Comparison of ENCODE assay signal across 11 cellular contexts in genomic region chr1:111200802-111201161, GRCh38. TPM values are rescaled to one million over a fixed set of nuclear protein-coding genes. Genes with fewer than 3 reads are reported as not detected.
DNase-seq lines count a peak whose midpoint lies in the region; ATAC-seq, FAIRE-seq and TF ChIP-seq lines count a peak whose summit lies in the region.
"Had no signal": no experiment of that assay in that cellular context is flagged by ENCODE, and none has a peak within 500 bp of the region (broad histone marks: within the 10 kb centered on the region; RNA-seq: fewer than 3 reads in every experiment).

No MANE protein-coding gene starts in this region.

- no peaks in the 10 kb centered on the region for H3K79me2 ChIP-seq in HepG2 (ENCODE audit: insufficient read depth, low read length)

- H3K36me3 Mint-ChIP-seq in activated CD4-positive, alpha-beta T cell treated with anti-CD3 and anti-CD28 coated beads, Interleukin-2, amount 10 ng/mL, durations not matched to agents 7 days and 5 days (ENCODE audit: low read depth): peaks cover 57% of the 10 kb centered on the region
- peaks cover 55% of the 10 kb centered on the region for H3K36me3 Mint-ChIP-seq in activated CD8-positive, alpha-beta T cell treated with anti-CD3 and anti-CD28 coated beads for 36 hours (ENCODE audit: low read depth)

- POLR2A ChIA-PET in activated CD4-positive, alpha-beta T cell treated with anti-CD3 and anti-CD28 coated beads, Interleukin-2, amount 10 ng/mL, durations not matched to agents 7 days and 5 days (lab: Charles Lee): interaction anchor here (1.1 to 4.0 kb wide), 3 partner anchors 14 to 20 kb away, joined by 5 to 32 read pairs (median 6); no protein-coding TSS in a partner anchor
- POLR2A ChIA-PET in activated CD8-positive, alpha-beta T cell treated with anti-CD3 and anti-CD28 coated beads for 36 hours (lab: Charles Lee): interaction anchor here (1.0 to 10.4 kb wide), 6 partner anchors 10 to 325 kb away, joined by 3 to 245 read pairs (median 8); partner anchors contain the start of genes CEPT1 and DRAM2
- POLR2A ChIA-PET in HepG2 (lab: Yijun Ruan, JAX): no interaction called here

- H3K4me2 ChIP-seq in HepG2 (ENCODE audit: low read depth, low read length): peak overlapping the region; percentile 36
- H3K4me2 ChIP-seq: A549 had no signal

- no peaks in the 10 kb centered on the region for H3K27me3 Mint-ChIP-seq in activated CD4-positive, alpha-beta T cell treated with anti-CD3 and anti-CD28 coated beads, Interleukin-2, amount 10 ng/mL, durations not matched to agents 7 days and 5 days
- H3K27me3 Mint-ChIP-seq in activated CD8-positive, alpha-beta T cell treated with anti-CD3 and anti-CD28 coated beads for 36 hours: no peaks in the 10 kb centered on the region

- H3K27ac Mint-ChIP-seq in activated CD4-positive, alpha-beta T cell treated with anti-CD3 and anti-CD28 coated beads, Interleukin-2, amount 10 ng/mL, durations not matched to agents 7 days and 5 days: peak overlapping the region; percentile 98
- peak overlapping the region; percentile 98 for H3K27ac Mint-ChIP-seq in activated CD8-positive, alpha-beta T cell treated with anti-CD3 and anti-CD28 coated beads for 36 hours

- CTCF ChIA-PET in activated CD4-positive, alpha-beta T cell treated with anti-CD3 and anti-CD28 coated beads, Interleukin-2, amount 10 ng/mL, durations not matched to agents 7 days and 5 days (lab: Charles Lee): interaction anchor here (1.0 to 2.5 kb wide), 7 partner anchors 13 to 199 kb away, joined by 3 to 11 read pairs (median 6); no protein-coding TSS in a partner anchor
- CTCF ChIA-PET in activated CD8-positive, alpha-beta T cell treated with anti-CD3 and anti-CD28 coated beads for 36 hours (lab: Charles Lee): interaction anchor here (1.0 to 8.8 kb wide), 5 partner anchors 10 to 403 kb away, joined by 3 to 150 read pairs (median 4); no protein-coding TSS in a partner anchor
- CTCF ChIA-PET in HepG2 (lab: Yijun Ruan, JAX; ENCODE audit: low intra/inter-chr PET ratio, low total read pairs): no interaction called here

- H3K27me3 ChIP-seq in HepG2 (ENCODE audit: control insufficient read depth in 1 of 2, insufficient read depth in 2 of 2, low read length in 2 of 2) (no peaks in the 10 kb centered on the region), suprapubic skin (peaks cover 5% of the 10 kb centered on the region)

- no TSS peak for BruUV-seq in HepG2 (replicated peaks; lab: Mats Ljungman, UMichigan)

- no peak for TF ChIP-seq CTCF in activated CD8-positive, alpha-beta T cell treated with anti-CD3 and anti-CD28 coated beads for 36 hours (IDR thresholded peaks at IDR 0.05)
- TF ChIP-seq CTCF in HepG2 (CRISPR knock-in tag; IDR thresholded peaks at IDR 0.05): no peak
- TF ChIP-seq CTCF in suprapubic skin (IDR thresholded peaks at IDR 0.05): no peak

- DNase-seq in activated CD4-positive, alpha-beta T cell treated with anti-CD3 and anti-CD28 coated beads, Interleukin-2, amount 10 ng/mL, durations not matched to agents 7 days and 5 days: no peak
- DNase-seq in activated CD4-positive, alpha-beta T cell treated with anti-CD3 and anti-CD28 coated beads, Interleukin-2, amount 50 U/mL, for 1 hour: no peak
- DNase-seq in activated CD8-positive, alpha-beta T cell treated with anti-CD3 and anti-CD28 coated beads for 36 hours: no peak
- DNase-seq in HepG2 (ENCODE audit: low spot score) (no peak), suprapubic skin (ENCODE audit: low spot score in 2 of 2) (no peak), GM19238 (ENCODE audit: insufficient read length, low spot score) (no peak), occipital lobe (lab: John Stamatoyannopoulos, UW) (no peak)
- DNase-seq: NCI-H748 treated with DMSO at 0.1 percent for 48 hours, retina had no signal

- H3K9me3 Mint-ChIP-seq in activated CD4-positive, alpha-beta T cell treated with anti-CD3 and anti-CD28 coated beads, Interleukin-2, amount 10 ng/mL, durations not matched to agents 7 days and 5 days: no peaks in the 10 kb centered on the region
- H3K9me3 Mint-ChIP-seq in activated CD8-positive, alpha-beta T cell treated with anti-CD3 and anti-CD28 coated beads for 36 hours: no peaks in the 10 kb centered on the region

- intact Hi-C loops in activated CD8-positive, alpha-beta T cell treated with anti-CD3 and anti-CD28 coated beads for 36 hours (cut with micrococcal nuclease): no loop called here
- intact Hi-C loops in HepG2 (cut with micrococcal nuclease; ENCODE audit: unreplicated experiment): no loop called here

- H3K9ac ChIP-seq in HepG2 (ENCODE audit: insufficient read depth, low read depth, low read length): no peak overlapping the region

- H3K4me3 Mint-ChIP-seq in activated CD4-positive, alpha-beta T cell treated with anti-CD3 and anti-CD28 coated beads, Interleukin-2, amount 10 ng/mL, durations not matched to agents 7 days and 5 days: peak overlapping the region; percentile 100
- peak overlapping the region; percentile 99 for H3K4me3 Mint-ChIP-seq in activated CD8-positive, alpha-beta T cell treated with anti-CD3 and anti-CD28 coated beads for 36 hours

- ATAC-seq in activated CD8-positive, alpha-beta T cell treated with anti-CD3 and anti-CD28 coated beads for 36 hours: no peak
- ATAC-seq in HepG2 (peak; percentile 13; the same call in 1 of the 3 replicates), HG02798 (IDR thresholded peaks at IDR 0.05; ENCODE audit: poor library complexity, unreplicated experiment) (no peak)
- ATAC-seq: A549 had no signal

- H2AFZ ChIP-seq in HepG2 (ENCODE audit: low read length): no peak overlapping the region

- H3K27ac ChIP-seq in HepG2 (ENCODE audit: extremely low read length, insufficient read depth, low read length) (no peak overlapping the region), suprapubic skin (peak overlapping the region; percentile 92)
- H3K27ac ChIP-seq: A549 had no signal

- no peaks in the 10 kb centered on the region for H3K36me3 ChIP-seq in HepG2 (replicated peaks in 1 of 2; ENCODE audit: control insufficient read depth in 1 of 2, insufficient read depth in 2 of 2, low read length in 2 of 2)
- peaks cover 7% of the 10 kb centered on the region for H3K36me3 ChIP-seq in suprapubic skin

- in situ Hi-C loops in HepG2 (cut with HindIII; ENCODE audit: extremely low pct_ligation_motif_present, low pct_unique_long_range_greater_than_20kb): no loop called here

- TF ChIP-seq POLR2A in HepG2 (IDR thresholded peaks at IDR 0.05; ENCODE audit: insufficient read depth in 1 of 2, low read depth in 2 of 2, low read length in 2 of 2) (no peak), suprapubic skin (IDR thresholded peaks at IDR 0.05) (no peak)

- FAIRE-seq in HepG2 (lab: Jason Lieb, UNC): no peak
- FAIRE-seq: A549 had no signal

- H3K4me1 Mint-ChIP-seq in activated CD4-positive, alpha-beta T cell treated with anti-CD3 and anti-CD28 coated beads, Interleukin-2, amount 10 ng/mL, durations not matched to agents 7 days and 5 days: peaks cover 67% of the 10 kb centered on the region
- peaks cover 55% of the 10 kb centered on the region for H3K4me1 Mint-ChIP-seq in activated CD8-positive, alpha-beta T cell treated with anti-CD3 and anti-CD28 coated beads for 36 hours (ENCODE audit: low read depth)

- H3K4me1 ChIP-seq in HepG2 (ENCODE audit: insufficient read depth, low read length) (peaks cover 91% of the 10 kb centered on the region), suprapubic skin (peaks cover 54% of the 10 kb centered on the region)
- H3K4me1 ChIP-seq: A549 had no signal

- H3K4me3 ChIP-seq in HepG2 (replicated peaks in 1 of 3; ENCODE audit: insufficient read depth in 1 of 3, low read depth in 2 of 3, low read length in 3 of 3) (no peak overlapping the region), suprapubic skin (peak overlapping the region; percentile 34)
- H3K4me3 ChIP-seq: A549 had no signal

- no peak for TF ChIP-seq EP300 in HepG2 (IDR thresholded peaks at IDR 0.05; ENCODE audit: low read depth in 2 of 2, low read length in 2 of 2)
- TF ChIP-seq EP300 in HepG2 (CRISPR knock-in tag; IDR thresholded peaks at IDR 0.05; ENCODE audit: borderline replicate concordance): no peak
- no peak for TF ChIP-seq EP300 in suprapubic skin (IDR thresholded peaks at IDR 0.05)

- no peaks in the 10 kb centered on the region for H3K9me3 ChIP-seq in HepG2 (ENCODE audit: low read length)
- H3K9me3 ChIP-seq in suprapubic skin: no peaks in the 10 kb centered on the region
- H3K9me3 ChIP-seq: A549 had no signal

- TF ChIP-seq RAD21 in HepG2 (CRISPR knock-in tag; IDR thresholded peaks at IDR 0.05): no peak

- H4K20me1 ChIP-seq in HepG2 (ENCODE audit: insufficient read depth, low read length): no peaks in the 10 kb centered on the region

- 3% methylated on average over 3 of the region's 3 CpGs for WGBS in HepG2 (ENCODE audit: low lambda C conversion rate)
- 72% methylated on average over 3 of the region's 3 CpGs for WGBS in suprapubic skin

RNA-seq across cellular contexts. Expression of gene DENND2D, which starts 0.3 kb away (rescaled TPM):
- 100 to 1,000 TPM; 329 to 349 TPM for total RNA-seq in activated CD4-positive, alpha-beta T cell treated with anti-CD3 and anti-CD28 coated beads, Interleukin-2, amount 10 ng/mL, durations not matched to agents 7 days and 5 days
- 100 to 1,000 TPM; 201 to 208 TPM for total RNA-seq in activated CD8-positive, alpha-beta T cell treated with anti-CD3 and anti-CD28 coated beads for 36 hours
- 0.04 TPM in 1 of 2 replicates, not detected in the other for total RNA-seq in HepG2 (2016; rRNA removed; fragmentation: Illumina TruSeq; extraction: Trizol)
- total RNA-seq in HepG2 (2016; cell fraction: cytosol; rRNA removed; fragmentation: Illumina TruSeq; extraction: Trizol; ENCODE audit: low read depth): not detected in 2 replicates
- total RNA-seq in HepG2 (2016; cell fraction: insoluble cytoplasmic fraction; rRNA removed; fragmentation: Illumina TruSeq; extraction: Trizol): not detected in 2 replicates
- total RNA-seq in HepG2 (2016; cell fraction: membrane; rRNA removed; fragmentation: Illumina TruSeq; extraction: Trizol): not detected in 2 replicates
- not detected in 2 replicates for total RNA-seq in HepG2 (2016; cell fraction: nucleus; rRNA removed; fragmentation: Illumina TruSeq; extraction: Trizol)
- polyA plus RNA-seq in HepG2 (2011; rRNA removed): not detected in 2 replicates
- polyA plus RNA-seq in HepG2 (2011; cell fraction: cytosol; rRNA removed): 0.01 TPM in 1 of 2 replicates, not detected in the other
- polyA plus RNA-seq in HepG2 (2011; cell fraction: nucleus; rRNA removed): 0.36 TPM in 1 of 2 replicates, not detected in the other
- 0.07 TPM in 1 of 2 replicates, not detected in the other for polyA plus RNA-seq in HepG2 (2012)
- polyA plus RNA-seq in HepG2 (2016; cell fraction: cytosol; fragmentation: Illumina TruSeq; extraction: Trizol; ENCODE audit: low read depth): not detected in 2 replicates
- polyA plus RNA-seq in HepG2 (2016; cell fraction: insoluble cytoplasmic fraction; fragmentation: Illumina TruSeq; extraction: Trizol; ENCODE audit: low read depth): not detected in 2 replicates
- polyA plus RNA-seq in HepG2 (2016; cell fraction: membrane; fragmentation: Illumina TruSeq; extraction: Trizol; ENCODE audit: low read depth): not detected in 2 replicates
- not detected in 2 replicates for polyA plus RNA-seq in HepG2 (2016; cell fraction: nucleus; fragmentation: Illumina TruSeq; extraction: Trizol; ENCODE audit: insufficient read depth, low read depth)
- 12.7 TPM in 1 of 2 replicates, not detected in the other for polyA minus RNA-seq in HepG2 (2011; rRNA and poly(A)+ RNA removed; ENCODE audit: low replicate concordance)
- polyA minus RNA-seq in HepG2 (2011; cell fraction: cytosol; rRNA and poly(A)+ RNA removed): not detected in 2 replicates
- polyA minus RNA-seq in HepG2 (2011; cell fraction: nucleus; rRNA and poly(A)+ RNA removed): 0.50 TPM in 1 of 2 replicates, not detected in the other
- 10 to 100 TPM; 25.3 to 37.1 (median 31.8) TPM for total RNA-seq in suprapubic skin
- 0.94 TPM for total RNA-seq in occipital lobe

RNA-seq across cellular contexts. Expression of gene CHI3L2, which starts 26.7 kb away (rescaled TPM):
- 10 to 100 TPM; 48.2 to 56.0 TPM for total RNA-seq in activated CD4-positive, alpha-beta T cell treated with anti-CD3 and anti-CD28 coated beads, Interleukin-2, amount 10 ng/mL, durations not matched to agents 7 days and 5 days
- total RNA-seq in activated CD8-positive, alpha-beta T cell treated with anti-CD3 and anti-CD28 coated beads for 36 hours: 10 to 100 TPM in 1 of 2 experiments, 1 to 10 TPM in 1; 9.2 to 10.4 TPM
- total RNA-seq in HepG2 (2016; rRNA removed; fragmentation: Illumina TruSeq; extraction: Trizol) (1.7 and 1.9 TPM in 2 replicates), suprapubic skin (1 to 10 TPM; 4.7 to 9.8 (median 7.7) TPM), occipital lobe (0.47 TPM)
- 1.5 and 2.1 TPM in 2 replicates for total RNA-seq in HepG2 (2016; cell fraction: cytosol; rRNA removed; fragmentation: Illumina TruSeq; extraction: Trizol; ENCODE audit: low read depth)
- 1.5 and 1.6 TPM in 2 replicates for total RNA-seq in HepG2 (2016; cell fraction: insoluble cytoplasmic fraction; rRNA removed; fragmentation: Illumina TruSeq; extraction: Trizol)
- total RNA-seq in HepG2 (2016; cell fraction: membrane; rRNA removed; fragmentation: Illumina TruSeq; extraction: Trizol): 1.7 and 2.0 TPM in 2 replicates
- total RNA-seq in HepG2 (2016; cell fraction: nucleus; rRNA removed; fragmentation: Illumina TruSeq; extraction: Trizol): 0.90 and 1.4 TPM in 2 replicates
- 0.46 and 0.65 TPM in 2 replicates for polyA plus RNA-seq in HepG2 (2011; rRNA removed)
- polyA plus RNA-seq in HepG2 (2011; cell fraction: cytosol; rRNA removed): 0.44 and 0.51 TPM in 2 replicates
- polyA plus RNA-seq in HepG2 (2011; cell fraction: nucleus; rRNA removed): 0.13 and 0.55 TPM in 2 replicates
- polyA plus RNA-seq in HepG2 (2012): 0.35 and 0.46 TPM in 2 replicates
- 0.80 and 1.0 TPM in 2 replicates for polyA plus RNA-seq in HepG2 (2016; cell fraction: cytosol; fragmentation: Illumina TruSeq; extraction: Trizol; ENCODE audit: low read depth)
- polyA plus RNA-seq in HepG2 (2016; cell fraction: insoluble cytoplasmic fraction; fragmentation: Illumina TruSeq; extraction: Trizol; ENCODE audit: low read depth): 1.2 and 1.8 TPM in 2 replicates
- polyA plus RNA-seq in HepG2 (2016; cell fraction: membrane; fragmentation: Illumina TruSeq; extraction: Trizol; ENCODE audit: low read depth): 1.1 and 1.5 TPM in 2 replicates
- 2.6 and 3.9 TPM in 2 replicates for polyA plus RNA-seq in HepG2 (2016; cell fraction: nucleus; fragmentation: Illumina TruSeq; extraction: Trizol; ENCODE audit: insufficient read depth, low read depth)
- not detected in 2 replicates for polyA minus RNA-seq in HepG2 (2011; rRNA and poly(A)+ RNA removed; ENCODE audit: low replicate concordance)
- polyA minus RNA-seq in HepG2 (2011; cell fraction: cytosol; rRNA and poly(A)+ RNA removed): not detected in 2 replicates
- 1.2 and 1.3 TPM in 2 replicates for polyA minus RNA-seq in HepG2 (2011; cell fraction: nucleus; rRNA and poly(A)+ RNA removed)

Comparison
In these comparisons a context has a peak if more than half of its experiments do, and no peak if none do; other contexts are left out.
1. RNA of gene DENND2D, which starts 0.3 kb away (total RNA-seq): 329 to 349 TPM in activated CD4-positive, alpha-beta T cell treated with anti-CD3 and anti-CD28 coated beads, Interleukin-2, amount 10 ng/mL, durations not matched to agents 7 days and 5 days, 201 to 208 TPM in activated CD8-positive, alpha-beta T cell treated with anti-CD3 and anti-CD28 coated beads for 36 hours and 25.3 to 37.1 TPM in suprapubic skin; 0.94 TPM in occipital lobe (single experiment) and 0.04 TPM in HepG2; every median in the first group is over 10 times any median in the second.
2. RNA of gene CHI3L2, which starts 26.7 kb away (total RNA-seq): 48.2 to 56.0 TPM in activated CD4-positive, alpha-beta T cell treated with anti-CD3 and anti-CD28 coated beads, Interleukin-2, amount 10 ng/mL, durations not matched to agents 7 days and 5 days; 9.2 to 10.4 TPM in activated CD8-positive, alpha-beta T cell treated with anti-CD3 and anti-CD28 coated beads for 36 hours, 4.7 to 9.8 TPM in suprapubic skin, 0.90 to 2.1 TPM in HepG2 and 0.47 TPM in occipital lobe (single experiment); every median in the first group is over 4 times any median in the second.